In the genomic region with DNA sequence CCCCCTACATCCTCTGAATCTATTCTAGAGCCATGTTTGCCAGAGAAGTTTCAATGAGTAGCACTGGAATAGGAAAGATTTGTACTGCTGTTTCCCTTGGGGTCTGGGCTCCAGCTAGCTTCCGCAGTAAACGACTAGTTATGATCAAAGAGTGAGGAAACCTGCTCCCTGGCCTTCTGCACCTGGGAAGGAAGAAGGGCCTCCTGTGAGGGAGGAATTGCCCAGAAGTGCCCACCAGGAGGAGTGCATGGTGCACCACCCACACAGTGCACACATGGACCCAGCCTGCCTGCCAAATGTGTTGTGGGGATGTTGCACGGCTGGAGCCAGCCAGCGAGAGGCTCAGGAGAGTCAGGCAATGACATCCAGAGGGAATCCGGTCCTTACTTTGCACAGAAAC, we compare ENCODE assay signal across 13 cellular contexts. TPM values are rescaled to one million over a fixed set of nuclear protein-coding genes. Genes with fewer than 3 reads are reported as not detected.
DNase-seq lines count a peak whose midpoint lies in the region; ATAC-seq and TF ChIP-seq lines count a peak whose summit lies in the region.
"Had no signal": no experiment of that assay in that cellular context is flagged by ENCODE, and none has a peak within 500 bp of the region (broad histone marks: within the 10 kb centered on the region; RNA-seq: fewer than 3 reads in every experiment).

No MANE protein-coding gene starts in this region.

- H3K79me2 ChIP-seq in PC-3 (ENCODE audit: low read length) (no peaks in the 10 kb centered on the region), fibroblast of lung (ENCODE audit: control insufficient read depth, insufficient read depth, low read length) (no peaks in the 10 kb centered on the region)

- H3K9me2 ChIP-seq in PC-3 (replicated peaks; ENCODE audit: low read length) = no peaks in the 10 kb centered on the region

- no peak overlapping the region for H3K27ac ChIP-seq in PC-3 (ENCODE audit: low read length)
- H3K27ac ChIP-seq in fibroblast of lung (ENCODE audit: insufficient read depth, low read length) = no peak overlapping the region
- H3K27ac ChIP-seq in upper lobe of right lung = no peak overlapping the region

- no peak for DNase-seq in activated CD4-positive, alpha-beta T cell treated with anti-CD3 and anti-CD28 coated beads, Interleukin-2, amount 10 ng/mL, durations not matched to agents 24 days and 14 days
- no peak for DNase-seq in activated CD4-positive, alpha-beta T cell treated with anti-CD3 and anti-CD28 coated beads for 36 hours
- DNase-seq in PC-3 (no peak), fibroblast of lung (ENCODE audit: low read depth in 2 of 2) (no peak), upper lobe of right lung (no peak), hippocampal formation (lab: John Stamatoyannopoulos, UW) (no peak), HAP-1 (ENCODE audit: low spot score in 2 of 2) (no peak)
- DNase-seq: activated CD4-positive, CD25-positive, alpha-beta regulatory T cell; Calu3; immature natural killer cell had no signal

- H3K4me1 ChIP-seq in PC-3 (ENCODE audit: insufficient read depth, low read length) (peaks cover 5% of the 10 kb centered on the region; the same call in 1 of the 2 replicates), fibroblast of lung (ENCODE audit: control insufficient read depth, extremely low read depth, insufficient read depth, low read length) (no peaks in the 10 kb centered on the region), upper lobe of right lung (no peaks in the 10 kb centered on the region), HAP-1 (no peaks in the 10 kb centered on the region)

- H3K4me3 ChIP-seq in PC-3 (ENCODE audit: low read length) (no peak overlapping the region), fibroblast of lung (replicated peaks in 1 of 4; ENCODE audit: control extremely low read depth in 1 of 4, insufficient read depth in 1 of 4, low read depth in 3 of 4, low read length in 4 of 4) (no peak overlapping the region), upper lobe of right lung (no peak overlapping the region), HAP-1 (no peak overlapping the region)

- peak overlapping the region; percentile 27 for H3K27ac Mint-ChIP-seq in activated CD4-positive, alpha-beta T cell treated with anti-CD3 and anti-CD28 coated beads, Interleukin-2, amount 10 ng/mL, durations not matched to agents 24 days and 14 days
- no peak overlapping the region for H3K27ac Mint-ChIP-seq in activated CD4-positive, alpha-beta T cell treated with anti-CD3 and anti-CD28 coated beads for 36 hours
- H3K27ac Mint-ChIP-seq: immature natural killer cell; stimulated activated effector memory CD8-positive, alpha-beta T cell treated with anti-CD3 and anti-CD28 coated beads, Interleukin-12 subunit alpha, Interleukin-12 subunit beta, amount 100 ng/mL, for 72 hours had no signal

- intact Hi-C loops in activated CD4-positive, alpha-beta T cell treated with anti-CD3 and anti-CD28 coated beads, Interleukin-2, amount 10 ng/mL, durations not matched to agents 24 days and 14 days (cut with micrococcal nuclease) = no loop called here
- intact Hi-C loops in activated CD4-positive, alpha-beta T cell treated with anti-CD3 and anti-CD28 coated beads for 36 hours (cut with DNase I, micrococcal nuclease) = no loop called here
- intact Hi-C loops in PC-3 (cut with micrococcal nuclease) (no loop called here), upper lobe of right lung (cut with DNase I) (no loop called here)

- H3K9ac ChIP-seq in PC-3 (ENCODE audit: low read length) = no peak overlapping the region
- H3K9ac ChIP-seq in fibroblast of lung (ENCODE audit: insufficient read depth, low read length) = no peak overlapping the region

- no peaks in the 10 kb centered on the region for H3K36me3 Mint-ChIP-seq in activated CD4-positive, alpha-beta T cell treated with anti-CD3 and anti-CD28 coated beads, Interleukin-2, amount 10 ng/mL, durations not matched to agents 24 days and 14 days (ENCODE audit: low read depth)
- no peaks in the 10 kb centered on the region for H3K36me3 Mint-ChIP-seq in activated CD4-positive, alpha-beta T cell treated with anti-CD3 and anti-CD28 coated beads for 36 hours (ENCODE audit: low read depth)
- H3K36me3 Mint-ChIP-seq: immature natural killer cell; stimulated activated effector memory CD8-positive, alpha-beta T cell treated with anti-CD3 and anti-CD28 coated beads, Interleukin-12 subunit alpha, Interleukin-12 subunit beta, amount 100 ng/mL, for 72 hours had no signal

- in situ Hi-C loops in HAP-1 (cut with MboI; ENCODE audit: low sequenced_read_pairs) = no loop called here

- H3K36me3 ChIP-seq in PC-3 (ENCODE audit: low read depth, low read length) = no peaks in the 10 kb centered on the region
- no peaks in the 10 kb centered on the region for H3K36me3 ChIP-seq in fibroblast of lung (ENCODE audit: control insufficient read depth, insufficient read depth, low read length)
- H3K36me3 ChIP-seq in upper lobe of right lung = no peaks in the 10 kb centered on the region
- H3K36me3 ChIP-seq in HAP-1 (replicated peaks) = no peaks in the 10 kb centered on the region

- H3K4me1 Mint-ChIP-seq in activated CD4-positive, alpha-beta T cell treated with anti-CD3 and anti-CD28 coated beads, Interleukin-2, amount 10 ng/mL, durations not matched to agents 24 days and 14 days = no peaks in the 10 kb centered on the region
- no peaks in the 10 kb centered on the region for H3K4me1 Mint-ChIP-seq in activated CD4-positive, alpha-beta T cell treated with anti-CD3 and anti-CD28 coated beads for 36 hours
- H3K4me1 Mint-ChIP-seq: immature natural killer cell; stimulated activated effector memory CD8-positive, alpha-beta T cell treated with anti-CD3 and anti-CD28 coated beads, Interleukin-12 subunit alpha, Interleukin-12 subunit beta, amount 100 ng/mL, for 72 hours had no signal

- H2AFZ ChIP-seq in PC-3 (ENCODE audit: low read length) = no peak overlapping the region
- H2AFZ ChIP-seq in fibroblast of lung (ENCODE audit: low read length) = no peak overlapping the region

- no peak overlapping the region for H3K4me2 ChIP-seq in PC-3 (ENCODE audit: low read length)
- no peak overlapping the region for H3K4me2 ChIP-seq in fibroblast of lung (ENCODE audit: extremely low read depth, insufficient read depth, low read length)

- CTCF ChIA-PET in activated CD4-positive, alpha-beta T cell treated with anti-CD3 and anti-CD28 coated beads for 36 hours (lab: Charles Lee) = interaction anchor here (0.6 to 1.2 kb wide), 2 partner anchors 14 to 367 kb away, joined by 3 read pairs; no protein-coding TSS in a partner anchor
- CTCF ChIA-PET in PC-3 (lab: Charles Lee) = no interaction called here

- H3K27me3 Mint-ChIP-seq in activated CD4-positive, alpha-beta T cell treated with anti-CD3 and anti-CD28 coated beads, Interleukin-2, amount 10 ng/mL, durations not matched to agents 24 days and 14 days = peaks cover 34% of the 10 kb centered on the region
- no peaks in the 10 kb centered on the region for H3K27me3 Mint-ChIP-seq in activated CD4-positive, alpha-beta T cell treated with anti-CD3 and anti-CD28 coated beads for 36 hours

- no peak for ATAC-seq in activated CD4-positive, alpha-beta T cell treated with anti-CD3 and anti-CD28 coated beads for 36 hours
- ATAC-seq in PC-3 = peak; percentile 49
- ATAC-seq in upper lobe of right lung = peak; percentile 24
- no peak for ATAC-seq in HG02938 (IDR thresholded peaks at IDR 0.05; ENCODE audit: unreplicated experiment)
- ATAC-seq: stimulated activated effector memory CD8-positive, alpha-beta T cell treated with anti-CD3 and anti-CD28 coated beads, Interleukin-12 subunit alpha, Interleukin-12 subunit beta, amount 100 ng/mL, for 72 hours had no signal

- no peaks in the 10 kb centered on the region for H3K9me3 ChIP-seq in PC-3 (ENCODE audit: low read length)
- H3K9me3 ChIP-seq in fibroblast of lung (ENCODE audit: control insufficient read depth, insufficient read depth, low read depth, low read length) = no peaks in the 10 kb centered on the region
- no peaks in the 10 kb centered on the region for H3K9me3 ChIP-seq in upper lobe of right lung
- H3K9me3 ChIP-seq in HAP-1 = no peaks in the 10 kb centered on the region

- POLR2A ChIA-PET in activated CD4-positive, alpha-beta T cell treated with anti-CD3 and anti-CD28 coated beads for 36 hours (lab: Charles Lee) = interaction anchor here (0.6 kb wide), 1 partner anchor 539 kb away, joined by 3 read pairs; no protein-coding TSS in a partner anchor
- POLR2A ChIA-PET in PC-3 (lab: Charles Lee; ENCODE audit: unreplicated experiment) = no interaction called here

- no peaks in the 10 kb centered on the region for H3F3A ChIP-seq in PC-3 (ENCODE audit: low read length, unreplicated experiment)

- no TSS peak for BruUV-seq in PC-3 (replicated peaks; lab: Mats Ljungman, UMichigan)

- no peak overlapping the region for H3K4me3 Mint-ChIP-seq in activated CD4-positive, alpha-beta T cell treated with anti-CD3 and anti-CD28 coated beads, Interleukin-2, amount 10 ng/mL, durations not matched to agents 24 days and 14 days
- H3K4me3 Mint-ChIP-seq in activated CD4-positive, alpha-beta T cell treated with anti-CD3 and anti-CD28 coated beads for 36 hours = no peak overlapping the region
- H3K4me3 Mint-ChIP-seq: immature natural killer cell; stimulated activated effector memory CD8-positive, alpha-beta T cell treated with anti-CD3 and anti-CD28 coated beads, Interleukin-12 subunit alpha, Interleukin-12 subunit beta, amount 100 ng/mL, for 72 hours had no signal

- no peaks in the 10 kb centered on the region for H3K9me3 Mint-ChIP-seq in activated CD4-positive, alpha-beta T cell treated with anti-CD3 and anti-CD28 coated beads, Interleukin-2, amount 10 ng/mL, durations not matched to agents 24 days and 14 days
- H3K9me3 Mint-ChIP-seq in activated CD4-positive, alpha-beta T cell treated with anti-CD3 and anti-CD28 coated beads for 36 hours (ENCODE audit: low read depth) = no peaks in the 10 kb centered on the region
- H3K9me3 Mint-ChIP-seq: immature natural killer cell; stimulated activated effector memory CD8-positive, alpha-beta T cell treated with anti-CD3 and anti-CD28 coated beads, Interleukin-12 subunit alpha, Interleukin-12 subunit beta, amount 100 ng/mL, for 72 hours had no signal

- H3K27me3 ChIP-seq in PC-3 (ENCODE audit: low read length) (no peaks in the 10 kb centered on the region), fibroblast of lung (ENCODE audit: control insufficient read depth, insufficient read depth, low read length) (peaks cover 13% of the 10 kb centered on the region), upper lobe of right lung (no peaks in the 10 kb centered on the region), HAP-1 (ENCODE audit: low read depth) (peaks cover 16% of the 10 kb centered on the region)

- 0 out of 2 replicates have a peak, but pooled peaks have one; percentile 19 for TF ChIP-seq CTCF in PC-3 (conservative IDR thresholded peaks at IDR 0.05; ENCODE audit: low read depth, low read length)
- peak; percentile 4 to 18 for TF ChIP-seq CTCF in fibroblast of lung (conservative IDR thresholded peaks at IDR 0.05 in 1 of 2, IDR thresholded peaks at IDR 0.05 in 1 of 2; ENCODE audit: low read depth in 1 of 2, low read length in 2 of 2)
- no peak for TF ChIP-seq CTCF in upper lobe of right lung (IDR thresholded peaks at IDR 0.05)

- H4K20me1 ChIP-seq in PC-3 (ENCODE audit: low read length) (no peaks in the 10 kb centered on the region), fibroblast of lung (ENCODE audit: control insufficient read depth, extremely low read depth, insufficient read depth, low read length) (no peaks in the 10 kb centered on the region)

RNA-seq across cellular contexts. Expression of gene FAM107B, which starts 27.0 kb away (rescaled TPM):
- total RNA-seq in activated CD4-positive, alpha-beta T cell treated with anti-CD3 and anti-CD28 coated beads, Interleukin-2, amount 10 ng/mL, durations not matched to agents 24 days and 14 days = 103 and 113 TPM in 2 replicates
- total RNA-seq in activated CD4-positive, alpha-beta T cell treated with anti-CD3 and anti-CD28 coated beads for 36 hours = 100 to 1,000 TPM; 126 to 148 TPM
- total RNA-seq in PC-3 (2014; rRNA removed) (33.5 and 36.6 TPM in 2 replicates), fibroblast of lung (18.0 and 36.0 TPM in 2 replicates), upper lobe of right lung (86.2 TPM)
- 29.0 and 42.0 TPM in 2 replicates for polyA plus RNA-seq in fibroblast of lung
- 29.5 and 43.0 TPM in 2 replicates for polyA plus RNA-seq in fibroblast of lung (2012)
- 3.7 and 9.2 TPM in 2 replicates for polyA minus RNA-seq in fibroblast of lung (ENCODE audit: low replicate concordance)

RNA-seq across cellular contexts. Expression of gene CDNF, which starts 36.1 kb away (rescaled TPM):
- 0.62 and 0.70 TPM in 2 replicates for total RNA-seq in activated CD4-positive, alpha-beta T cell treated with anti-CD3 and anti-CD28 coated beads, Interleukin-2, amount 10 ng/mL, durations not matched to agents 24 days and 14 days
- 1 to 10 TPM; 2.5 to 2.7 TPM for total RNA-seq in activated CD4-positive, alpha-beta T cell treated with anti-CD3 and anti-CD28 coated beads for 36 hours
- total RNA-seq in PC-3 (2014; rRNA removed) (1.2 TPM in 1 of 2 replicates, not detected in the other), fibroblast of lung (1.2 and 1.5 TPM in 2 replicates), upper lobe of right lung (0.61 TPM)
- polyA plus RNA-seq in fibroblast of lung = 2.8 and 3.4 TPM in 2 replicates
- polyA plus RNA-seq in fibroblast of lung (2012) = 2.4 and 3.3 TPM in 2 replicates
- not detected in 2 replicates for polyA minus RNA-seq in fibroblast of lung (ENCODE audit: low replicate concordance)
- total RNA-seq: HT-29 had no signal

RNA-seq across cellular contexts. Expression of gene HSPA14, which starts 36.4 kb away (rescaled TPM):
- 42.0 and 44.1 TPM in 2 replicates for total RNA-seq in activated CD4-positive, alpha-beta T cell treated with anti-CD3 and anti-CD28 coated beads, Interleukin-2, amount 10 ng/mL, durations not matched to agents 24 days and 14 days
- total RNA-seq in activated CD4-positive, alpha-beta T cell treated with anti-CD3 and anti-CD28 coated beads for 36 hours = 10 to 100 TPM; 26.1 to 36.0 TPM
- total RNA-seq in PC-3 (2014; rRNA removed) = 17.5 and 18.1 TPM in 2 replicates
- 7.4 and 8.5 TPM in 2 replicates for total RNA-seq in fibroblast of lung
- 14.3 and 21.8 TPM in 2 replicates for polyA plus RNA-seq in fibroblast of lung
- polyA plus RNA-seq in fibroblast of lung (2012) = 8.8 and 15.6 TPM in 2 replicates
- polyA minus RNA-seq in fibroblast of lung (ENCODE audit: low replicate concordance) = 0.44 TPM in 1 of 2 replicates, not detected in the other
- total RNA-seq in upper lobe of right lung = 10.0 TPM

RNA-seq across cellular contexts. Expression of gene MSANTD7, which starts 36.4 kb away (rescaled TPM):
- total RNA-seq in activated CD4-positive, alpha-beta T cell treated with anti-CD3 and anti-CD28 coated beads, Interleukin-2, amount 10 ng/mL, durations not matched to agents 24 days and 14 days = 28.9 and 30.3 TPM in 2 replicates
- 10 to 100 TPM; 19.2 to 22.9 TPM for total RNA-seq in activated CD4-positive, alpha-beta T cell treated with anti-CD3 and anti-CD28 coated beads for 36 hours
- 8.2 and 10.7 TPM in 2 replicates for total RNA-seq in PC-3 (2014; rRNA removed)
- 14.4 and 14.9 TPM in 2 replicates for total RNA-seq in fibroblast of lung
- 7.2 and 8.2 TPM in 2 replicates for polyA plus RNA-seq in fibroblast of lung
- polyA plus RNA-seq in fibroblast of lung (2012) = 7.2 and 8.6 TPM in 2 replicates
- polyA minus RNA-seq in fibroblast of lung (ENCODE audit: low replicate concordance) = 5.5 and 9.6 TPM in 2 replicates
- 6.7 TPM for total RNA-seq in upper lobe of right lung

Comparison
In these comparisons a context has a peak if more than half of its experiments do, and no peak if none do; other contexts are left out.
1. ATAC-seq: peak in PC-3 (single experiment) and upper lobe of right lung (single experiment); none in activated CD4-positive, alpha-beta T cell treated with anti-CD3 and anti-CD28 coated beads for 36 hours (single experiment) and HG02938 (single experiment).